ENCODE assay signal across 9 cellular contexts in the genomic region with DNA sequence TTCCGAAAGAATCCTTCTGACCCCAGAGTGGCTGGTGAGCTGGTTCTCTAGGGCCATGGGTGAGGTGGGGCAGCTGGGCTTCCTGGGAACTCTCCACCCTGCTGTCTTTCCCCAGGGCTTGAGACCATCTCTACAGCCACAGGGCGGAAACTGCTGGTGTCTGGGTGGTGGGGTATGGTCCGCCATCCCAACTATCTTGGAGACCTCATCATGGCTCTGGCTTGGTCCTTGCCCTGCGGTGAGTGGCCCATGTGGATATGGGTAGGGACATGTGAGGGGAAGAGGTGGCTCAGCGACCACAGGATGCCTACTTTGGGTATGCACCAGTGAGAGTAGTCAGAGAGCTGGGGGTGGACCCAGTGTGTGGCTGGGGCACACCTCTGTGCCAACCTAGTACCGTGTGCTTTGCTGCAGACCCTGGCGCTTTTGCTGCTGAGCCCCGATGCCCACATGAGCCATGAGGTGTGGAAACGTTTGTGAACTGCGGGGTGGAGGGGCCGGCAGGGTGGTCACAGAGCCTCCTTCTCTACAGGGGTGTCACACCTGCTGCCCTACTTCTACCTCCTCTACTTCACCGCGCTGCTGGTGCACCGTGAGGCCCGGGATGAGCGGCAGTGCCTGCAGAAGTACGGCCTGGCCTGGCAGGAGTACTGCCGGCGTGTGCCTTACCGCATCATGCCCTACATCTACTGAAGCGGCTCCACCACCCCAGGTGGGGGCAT. TPM values are rescaled to one million over a fixed set of nuclear protein-coding genes. Genes with fewer than 3 reads are reported as not detected.
DNase-seq lines count a peak whose midpoint lies in the region; TF ChIP-seq lines count a peak whose summit lies in the region.
"Had no signal": no experiment of that assay in that cellular context is flagged by ENCODE, and none has a peak within 500 bp of the region (broad histone marks: within the 10 kb centered on the region; RNA-seq: fewer than 3 reads in every experiment).

No MANE protein-coding gene starts in this region.

- POLR2A ChIA-PET in CD4-positive, alpha-beta memory T cell (lab: Charles Lee; ENCODE audit: partially characterized antibody) = interaction anchor here (1.3 to 15.5 kb wide), 6 partner anchors 7 to 336 kb away, joined by 3 to 320 read pairs (median 21); a partner anchor contains a TSS

- no peaks in the 10 kb centered on the region for H3K9me3 ChIP-seq in CD4-positive, alpha-beta memory T cell (ENCODE audit: control insufficient read depth in 1 of 2, low read length in 2 of 2)
- H3K9me3 ChIP-seq in Karpas-422 (ENCODE audit: low read length) = no peaks in the 10 kb centered on the region
- no peaks in the 10 kb centered on the region for H3K9me3 ChIP-seq in neural progenitor cell (ENCODE audit: low read depth)

- H2AFZ ChIP-seq in Karpas-422 (ENCODE audit: low read length) (no peak overlapping the region), neural progenitor cell (replicated peaks) (no peak overlapping the region)

- H3F3A ChIP-seq in neural progenitor cell (ENCODE audit: low read depth) = peaks cover 67% of the 10 kb centered on the region

- H3K27me3 Mint-ChIP-seq in CD4-positive, alpha-beta memory T cell = no peaks in the 10 kb centered on the region
- H3K27me3 Mint-ChIP-seq in brain = peaks cover 6% of the 10 kb centered on the region
- peaks cover 8% of the 10 kb centered on the region for H3K27me3 Mint-ChIP-seq in neural progenitor cell (ENCODE audit: insufficient read depth, low read depth)

- H3K36me3 Mint-ChIP-seq in CD4-positive, alpha-beta memory T cell = peaks cover 19 to 31% of the 10 kb centered on the region in 2 donors
- H3K36me3 Mint-ChIP-seq in brain (peaks cover 30% of the 10 kb centered on the region), neural progenitor cell (peaks cover 11% of the 10 kb centered on the region)

- H3K9me2 ChIP-seq in Karpas-422 (replicated peaks; ENCODE audit: insufficient read depth, low read length) = no peaks in the 10 kb centered on the region

- H3K27ac Mint-ChIP-seq in CD4-positive, alpha-beta memory T cell = peak overlapping the region in 6 of 7 donors; percentile 18 to 97 (median 66)
- H3K27ac Mint-ChIP-seq in brain (peak overlapping the region in 3 of 5 experiments; percentile 7 to 75 (median 75)), neural progenitor cell (no peak overlapping the region)

- H3K4me3 Mint-ChIP-seq in CD4-positive, alpha-beta memory T cell = peak overlapping the region in 5 of 8 donors; percentile 15 to 94 (median 25)
- peak overlapping the region; percentile 86 to 95 (median 89) for H3K4me3 Mint-ChIP-seq in brain
- peak overlapping the region; percentile 88 for H3K4me3 Mint-ChIP-seq in neural progenitor cell

- peaks cover 20% of the 10 kb centered on the region for H3K36me3 ChIP-seq in CD4-positive, alpha-beta memory T cell (ENCODE audit: insufficient read depth, low read length)
- H3K36me3 ChIP-seq in Karpas-422 (ENCODE audit: insufficient read depth, low read length) (peaks cover 23% of the 10 kb centered on the region; the same call in 1 of the 2 replicates), neural progenitor cell (peaks cover 3% of the 10 kb centered on the region)

- intact Hi-C loops in CD4-positive, alpha-beta memory T cell (cut with micrococcal nuclease) = loop anchor here (2.0 to 10.0 kb wide), 3 partner anchors 269 to 399 kb away; a partner anchor contains a TSS

- peaks cover 0 to 1% (median 0%) of the 10 kb centered on the region in 8 donors for H3K9me3 Mint-ChIP-seq in CD4-positive, alpha-beta memory T cell
- H3K9me3 Mint-ChIP-seq in brain (peaks cover 0 to 9% (median 0%) of the 10 kb centered on the region in 5 experiments), neural progenitor cell (no peaks in the 10 kb centered on the region)

- H3K9ac ChIP-seq in Karpas-422 (ENCODE audit: low read length) (peak overlapping the region; percentile 95), neural progenitor cell (no peak overlapping the region)

- TF ChIP-seq CTCF in brain (conservative IDR thresholded peaks at IDR 0.05) = no peak
- no peak for TF ChIP-seq CTCF in neural progenitor cell (IDR thresholded peaks at IDR 0.05)
- no peak for TF ChIP-seq CTCF in GM20000 (IDR thresholded peaks at IDR 0.05; ENCODE audit: extremely low read depth, missing control alignments)

- H3K27me3 ChIP-seq in CD4-positive, alpha-beta memory T cell (ENCODE audit: insufficient read depth, low read length) = no peaks in the 10 kb centered on the region
- H3K27me3 ChIP-seq in Karpas-422 (ENCODE audit: low read length) = no peaks in the 10 kb centered on the region
- no peaks in the 10 kb centered on the region for H3K27me3 ChIP-seq in neural progenitor cell

- H3K79me2 ChIP-seq in Karpas-422 (ENCODE audit: low read length) (peaks cover 48% of the 10 kb centered on the region), neural progenitor cell (ENCODE audit: low read depth) (peaks cover 37% of the 10 kb centered on the region)

- DNase-seq in CD4-positive, alpha-beta memory T cell = no peak
- DNase-seq in Karpas-422 = no peak
- DNase-seq in neural progenitor cell (ENCODE audit: low spot score) = no peak
- no peak for DNase-seq in NCI-H1436 (lab: John Stamatoyannopoulos, UW)
- DNase-seq in GDM1 (lab: John Stamatoyannopoulos, UW) = no peak
- DNase-seq in NCI-H446 treated with DMSO at 0.1 percent for 48 hours (lab: John Stamatoyannopoulos, UW) = no peak
- DNase-seq in GM20000 (ENCODE audit: low spot score) = no peak
- DNase-seq: effector CD4-positive, alpha-beta T cell had no signal

- no peaks in the 10 kb centered on the region for H4K20me1 ChIP-seq in Karpas-422 (ENCODE audit: insufficient read depth, low read depth, low read length)
- peaks cover 26% of the 10 kb centered on the region for H4K20me1 ChIP-seq in neural progenitor cell (ENCODE audit: low read depth)

- peak overlapping the region; percentile 91 for H3K27ac ChIP-seq in CD4-positive, alpha-beta memory T cell (ENCODE audit: low read depth, low read length)
- H3K27ac ChIP-seq in Karpas-422 (ENCODE audit: low read length) (peak overlapping the region; percentile 88; the same call in 1 of the 2 replicates), neural progenitor cell (no peak overlapping the region)

- H3K4me2 ChIP-seq in Karpas-422 (ENCODE audit: low read depth, low read length, poor library complexity, severe bottlenecking) (peak overlapping the region; percentile 86), neural progenitor cell (no peak overlapping the region)

- no peak overlapping the region for H3K4me3 ChIP-seq in CD4-positive, alpha-beta memory T cell (ENCODE audit: low read length in 2 of 2)
- H3K4me3 ChIP-seq in Karpas-422 (ENCODE audit: low read length) (peak overlapping the region; percentile 86), neural progenitor cell (no peak overlapping the region)

- CTCF ChIA-PET in CD4-positive, alpha-beta memory T cell (lab: Charles Lee; ENCODE audit: partially characterized antibody) = interaction anchor here (1.1 to 3.3 kb wide), 3 partner anchors 20 to 268 kb away, joined by 4 to 23 read pairs (median 10); a partner anchor contains a TSS

- peaks cover 41% of the 10 kb centered on the region for H3K4me1 ChIP-seq in CD4-positive, alpha-beta memory T cell (ENCODE audit: insufficient read depth, low read length)
- peaks cover 82% of the 10 kb centered on the region for H3K4me1 ChIP-seq in Karpas-422 (ENCODE audit: low read length)
- peaks cover 9% of the 10 kb centered on the region for H3K4me1 ChIP-seq in neural progenitor cell

- H3K4me1 Mint-ChIP-seq in CD4-positive, alpha-beta memory T cell = peaks cover 14 to 64% (median 40%) of the 10 kb centered on the region in 4 donors
- peaks cover 72% of the 10 kb centered on the region for H3K4me1 Mint-ChIP-seq in brain
- peaks cover 29% of the 10 kb centered on the region for H3K4me1 Mint-ChIP-seq in neural progenitor cell

RNA-seq across cellular contexts. Expression of a gene that starts 2.0 kb away (rescaled TPM):
- total RNA-seq in CD4-positive, alpha-beta memory T cell = 10 to 100 TPM; 15.9 to 16.5 TPM
- polyA plus RNA-seq in CD4-positive, alpha-beta memory T cell = 10 to 100 TPM; 13.1 to 22.5 TPM
- total RNA-seq in Karpas-422 (2014; rRNA removed; shearing (Covaris generic); ENCODE audit: low replicate concordance) = 11.3 and 18.0 TPM in 2 replicates
- polyA plus RNA-seq in brain (ENCODE audit: insufficient read depth, low read depth, low replicate concordance) = 14.0 TPM
- total RNA-seq in neural progenitor cell (ENCODE audit: low replicate concordance) = 1.5 and 8.1 TPM in 2 replicates

RNA-seq across cellular contexts. Expression of a gene that starts 3.9 kb away (rescaled TPM):
- total RNA-seq in CD4-positive, alpha-beta memory T cell = 10 to 100 TPM; 22.4 to 27.2 TPM
- polyA plus RNA-seq in CD4-positive, alpha-beta memory T cell = 10 to 100 TPM in 1 of 2 donors, 1 to 10 TPM in 1; 9.1 to 12.1 TPM
- total RNA-seq in Karpas-422 (2014; rRNA removed; shearing (Covaris generic); ENCODE audit: low replicate concordance) = 160 and 161 TPM in 2 replicates
- 143 TPM for polyA plus RNA-seq in brain (ENCODE audit: insufficient read depth, low read depth, low replicate concordance)
- total RNA-seq in neural progenitor cell (ENCODE audit: low replicate concordance) = 36.1 and 109 TPM in 2 replicates

RNA-seq across cellular contexts. Expression of a gene that starts 6.4 kb away (rescaled TPM):
- 1,000 to 10,000 TPM; 1,571 to 1,690 TPM for total RNA-seq in CD4-positive, alpha-beta memory T cell
- polyA plus RNA-seq in CD4-positive, alpha-beta memory T cell = 1,000 to 10,000 TPM in 1 of 2 donors, 100 to 1,000 TPM in 1; 913 to 1,018 TPM
- 662 and 1,340 TPM in 2 replicates for total RNA-seq in Karpas-422 (2014; rRNA removed; shearing (Covaris generic); ENCODE audit: low replicate concordance)
- polyA plus RNA-seq in brain (ENCODE audit: insufficient read depth, low read depth, low replicate concordance) = 1,714 TPM
- 227 and 288 TPM in 2 replicates for total RNA-seq in neural progenitor cell (ENCODE audit: low replicate concordance)

RNA-seq across cellular contexts. Expression of a gene that starts 6.6 kb away (rescaled TPM):
- total RNA-seq in CD4-positive, alpha-beta memory T cell = 10 to 100 TPM; 59.6 to 60.6 TPM
- 100 to 1,000 TPM in 1 of 2 donors, 10 to 100 TPM in 1; 81.1 to 118 TPM for polyA plus RNA-seq in CD4-positive, alpha-beta memory T cell
- total RNA-seq in Karpas-422 (2014; rRNA removed; shearing (Covaris generic); ENCODE audit: low replicate concordance) = 44.5 and 65.8 TPM in 2 replicates
- 101 TPM for polyA plus RNA-seq in brain (ENCODE audit: insufficient read depth, low read depth, low replicate concordance)
- total RNA-seq in neural progenitor cell (ENCODE audit: low replicate concordance) = 38.3 and 57.5 TPM in 2 replicates

RNA-seq across cellular contexts. Expression of a gene that starts 18.8 kb away (rescaled TPM):
- total RNA-seq in CD4-positive, alpha-beta memory T cell = 10 to 100 TPM; 74.0 to 76.5 TPM
- 10 to 100 TPM in 1 of 2 donors, 1 to 10 TPM in 1; 2.8 to 17.0 TPM for polyA plus RNA-seq in CD4-positive, alpha-beta memory T cell
- 73.6 and 118 TPM in 2 replicates for total RNA-seq in Karpas-422 (2014; rRNA removed; shearing (Covaris generic); ENCODE audit: low replicate concordance)
- 35.4 TPM for polyA plus RNA-seq in brain (ENCODE audit: insufficient read depth, low read depth, low replicate concordance)
- 7.2 and 12.0 TPM in 2 replicates for total RNA-seq in neural progenitor cell (ENCODE audit: low replicate concordance)

Comparison
In these comparisons a context has a peak if more than half of its experiments do, and no peak if none do; other contexts are left out.
1. H3K4me3 Mint-ChIP-seq: peak in every context shown above with its lines; median percentile 89 in brain; 88 in neural progenitor cell; 25 in CD4-positive, alpha-beta memory T cell.